Comparison of ENCODE assay signal across 1 cellular context in the genomic region with DNA sequence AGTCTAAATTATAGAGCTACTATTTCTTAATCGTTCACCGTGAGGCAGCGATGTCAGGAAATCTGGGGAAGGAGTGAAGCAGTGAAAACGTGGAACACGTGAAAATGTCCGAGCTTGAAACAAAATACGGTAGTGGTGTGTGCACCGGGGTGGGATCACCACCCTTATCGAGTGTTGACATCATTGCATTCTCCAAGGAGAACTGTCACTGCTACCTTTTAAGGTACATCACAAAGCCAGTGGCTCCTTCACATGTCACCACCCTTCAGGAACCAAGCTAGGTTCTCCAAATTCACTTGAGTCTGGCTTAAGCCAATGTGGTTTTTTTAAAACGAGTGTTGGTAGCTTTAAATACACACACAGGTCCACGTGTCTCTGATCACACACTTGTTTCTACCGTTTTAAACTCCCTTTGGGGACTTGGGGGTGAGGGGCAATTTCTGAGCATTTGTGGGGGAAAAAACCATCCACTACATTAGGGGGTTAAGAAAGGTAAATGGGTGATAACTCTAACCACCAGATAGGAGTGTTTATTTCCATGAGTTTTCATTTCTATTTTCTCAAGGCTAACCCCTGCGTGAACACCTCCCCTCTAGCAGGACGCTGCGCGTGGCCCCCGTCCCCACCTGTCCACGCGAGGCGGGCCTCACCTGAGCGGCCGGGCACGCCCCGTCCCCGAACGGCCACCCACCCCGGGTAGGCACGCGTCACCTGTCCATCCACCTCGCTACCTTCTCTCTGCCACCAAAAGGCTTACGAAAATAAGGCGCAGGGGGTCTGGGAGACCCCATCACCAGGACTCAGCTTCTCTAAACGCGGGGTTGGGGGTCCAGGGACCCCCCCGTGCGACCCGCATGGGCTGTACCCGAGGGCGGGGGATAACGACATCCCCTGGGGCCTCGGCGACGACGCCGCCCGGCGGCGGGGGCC.
TF ChIP-seq lines count a peak whose summit lies in the region.

No MANE protein-coding gene starts in this region.

TF ChIP-seq in K562, 482 proteins besides CTCF, POLR2A, EP300 and RAD21 (continued from another document and continues in another):
- TF ChIP-seq, protein P1, sequence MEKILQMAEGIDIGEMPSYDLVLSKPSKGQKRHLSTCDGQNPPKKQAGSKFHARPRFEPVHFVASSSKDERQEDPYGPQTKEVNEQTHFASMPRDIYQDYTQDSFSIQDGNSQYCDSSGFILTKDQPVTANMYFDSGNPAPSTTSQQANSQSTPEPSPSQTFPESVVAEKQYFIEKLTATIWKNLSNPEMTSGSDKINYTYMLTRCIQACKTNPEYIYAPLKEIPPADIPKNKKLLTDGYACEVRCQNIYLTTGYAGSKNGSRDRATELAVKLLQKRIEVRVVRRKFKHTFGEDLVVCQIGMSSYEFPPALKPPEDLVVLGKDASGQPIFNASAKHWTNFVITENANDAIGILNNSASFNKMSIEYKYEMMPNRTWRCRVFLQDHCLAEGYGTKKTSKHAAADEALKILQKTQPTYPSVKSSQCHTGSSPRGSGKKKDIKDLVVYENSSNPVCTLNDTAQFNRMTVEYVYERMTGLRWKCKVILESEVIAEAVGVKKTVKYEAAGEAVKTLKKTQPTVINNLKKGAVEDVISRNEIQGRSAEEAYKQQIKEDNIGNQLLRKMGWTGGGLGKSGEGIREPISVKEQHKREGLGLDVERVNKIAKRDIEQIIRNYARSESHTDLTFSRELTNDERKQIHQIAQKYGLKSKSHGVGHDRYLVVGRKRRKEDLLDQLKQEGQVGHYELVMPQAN (IDR thresholded peaks at IDR 0.05; ENCODE audit: borderline replicate concordance): peak; percentile 70
- TF ChIP-seq MTA2 (IDR thresholded peaks at IDR 0.05; ENCODE audit: low read depth) (no peak), ZBTB17 (CRISPR knock-in tag; IDR thresholded peaks at IDR 0.05) (no peak), KDM2B (CRISPR knock-in tag; IDR thresholded peaks at IDR 0.05) (no peak), EHMT2 (IDR thresholded peaks at IDR 0.05) (no peak), MAZ (CRISPR knock-in tag; conservative IDR thresholded peaks at IDR 0.05 in 1 of 2, IDR thresholded peaks at IDR 0.05 in 1 of 2) (peak in 1 of 2 experiments; percentile 34; a peak in 2 of 4 replicates), HNRNPLL (IDR thresholded peaks at IDR 0.05; ENCODE audit: low read depth, low read length, poor library complexity, severe bottlenecking) (no peak), ZNF384 (IDR thresholded peaks at IDR 0.05; ENCODE audit: low read depth, low read length) (0 out of 2 replicates have a peak, but pooled peaks have one; percentile 7), ZNF12 (CRISPR knock-in tag; IDR thresholded peaks at IDR 0.05) (no peak), BDP1 (IDR thresholded peaks at IDR 0.05; ENCODE audit: insufficient read depth, insufficient read length) (no peak), PYGO2 (tag; IDR thresholded peaks at IDR 0.05) (no peak), SIX5 (IDR thresholded peaks at IDR 0.05; ENCODE audit: borderline replicate concordance in 1 of 2, insufficient read depth in 1 of 2, low read depth in 1 of 2, low read length in 2 of 2) (no peak), FOXK2 (conservative IDR thresholded peaks at IDR 0.05 in 1 of 2, IDR thresholded peaks at IDR 0.05 in 1 of 2; ENCODE audit: low read depth in 2 of 2) (peak in 1 of 2 experiments; percentile 69; a peak in 3 of 4 replicates), CC2D1A (IDR thresholded peaks at IDR 0.05) (no peak), ZNF121 (CRISPR knock-in tag; conservative IDR thresholded peaks at IDR 0.05) (no peak), EP400 (IDR thresholded peaks at IDR 0.05) (peak; percentile 75), RBFOX2 (IDR thresholded peaks at IDR 0.05; ENCODE audit: low read depth, low read length) (peak; percentile 79), POLR3G (IDR thresholded peaks at IDR 0.05; ENCODE audit: extremely low read depth, insufficient read length, insufficient replicate concordance) (no peak), MAFK (IDR thresholded peaks at IDR 0.05; ENCODE audit: low read length) (no peak), MYC (IDR thresholded peaks at IDR 0.05; ENCODE audit: low read depth, low read length) (peak; percentile 47), MYC (CRISPR knock-in tag; IDR thresholded peaks at IDR 0.05; ENCODE audit: borderline replicate concordance, low read depth) (no peak), SRF (CRISPR knock-in tag; IDR thresholded peaks at IDR 0.05) (peak in 1 of 2 experiments; percentile 80; a peak in 2 of 4 replicates), CREB1 (IDR thresholded peaks at IDR 0.05) (no peak), CREB1 (CRISPR knock-in tag; IDR thresholded peaks at IDR 0.05) (no peak), MECOM (CRISPR knock-in tag; IDR thresholded peaks at IDR 0.05) (no peak), ZNF184 (CRISPR knock-in tag; IDR thresholded peaks at IDR 0.05) (no peak), TBP (optimal IDR thresholded peaks at IDR 0.05; ENCODE audit: low read depth, low read length) (peak; percentile 44), RB1 (IDR thresholded peaks at IDR 0.05; ENCODE audit: low read depth) (no peak), SRSF7 (optimal IDR thresholded peaks at IDR 0.05; ENCODE audit: low read depth, low read length) (no peak), SAFB2 (IDR thresholded peaks at IDR 0.05; ENCODE audit: borderline replicate concordance, low read depth, low read length, severe bottlenecking) (no peak)
- TF ChIP-seq, protein P2, sequence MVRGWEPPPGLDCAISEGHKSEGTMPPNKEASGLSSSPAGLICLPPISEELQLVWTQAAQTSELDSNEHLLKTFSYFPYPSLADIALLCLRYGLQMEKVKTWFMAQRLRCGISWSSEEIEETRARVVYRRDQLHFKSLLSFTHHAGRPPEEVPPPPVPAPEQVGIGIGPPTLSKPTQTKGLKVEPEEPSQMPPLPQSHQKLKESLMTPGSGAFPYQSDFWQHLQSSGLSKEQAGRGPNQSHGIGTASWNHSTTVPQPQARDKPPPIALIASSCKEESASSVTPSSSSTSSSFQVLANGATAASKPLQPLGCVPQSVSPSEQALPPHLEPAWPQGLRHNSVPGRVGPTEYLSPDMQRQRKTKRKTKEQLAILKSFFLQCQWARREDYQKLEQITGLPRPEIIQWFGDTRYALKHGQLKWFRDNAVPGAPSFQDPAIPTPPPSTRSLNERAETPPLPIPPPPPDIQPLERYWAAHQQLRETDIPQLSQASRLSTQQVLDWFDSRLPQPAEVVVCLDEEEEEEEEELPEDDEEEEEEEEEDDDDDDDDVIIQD (CRISPR knock-in tag; IDR thresholded peaks at IDR 0.05): no peak
- TF ChIP-seq, protein P3, sequence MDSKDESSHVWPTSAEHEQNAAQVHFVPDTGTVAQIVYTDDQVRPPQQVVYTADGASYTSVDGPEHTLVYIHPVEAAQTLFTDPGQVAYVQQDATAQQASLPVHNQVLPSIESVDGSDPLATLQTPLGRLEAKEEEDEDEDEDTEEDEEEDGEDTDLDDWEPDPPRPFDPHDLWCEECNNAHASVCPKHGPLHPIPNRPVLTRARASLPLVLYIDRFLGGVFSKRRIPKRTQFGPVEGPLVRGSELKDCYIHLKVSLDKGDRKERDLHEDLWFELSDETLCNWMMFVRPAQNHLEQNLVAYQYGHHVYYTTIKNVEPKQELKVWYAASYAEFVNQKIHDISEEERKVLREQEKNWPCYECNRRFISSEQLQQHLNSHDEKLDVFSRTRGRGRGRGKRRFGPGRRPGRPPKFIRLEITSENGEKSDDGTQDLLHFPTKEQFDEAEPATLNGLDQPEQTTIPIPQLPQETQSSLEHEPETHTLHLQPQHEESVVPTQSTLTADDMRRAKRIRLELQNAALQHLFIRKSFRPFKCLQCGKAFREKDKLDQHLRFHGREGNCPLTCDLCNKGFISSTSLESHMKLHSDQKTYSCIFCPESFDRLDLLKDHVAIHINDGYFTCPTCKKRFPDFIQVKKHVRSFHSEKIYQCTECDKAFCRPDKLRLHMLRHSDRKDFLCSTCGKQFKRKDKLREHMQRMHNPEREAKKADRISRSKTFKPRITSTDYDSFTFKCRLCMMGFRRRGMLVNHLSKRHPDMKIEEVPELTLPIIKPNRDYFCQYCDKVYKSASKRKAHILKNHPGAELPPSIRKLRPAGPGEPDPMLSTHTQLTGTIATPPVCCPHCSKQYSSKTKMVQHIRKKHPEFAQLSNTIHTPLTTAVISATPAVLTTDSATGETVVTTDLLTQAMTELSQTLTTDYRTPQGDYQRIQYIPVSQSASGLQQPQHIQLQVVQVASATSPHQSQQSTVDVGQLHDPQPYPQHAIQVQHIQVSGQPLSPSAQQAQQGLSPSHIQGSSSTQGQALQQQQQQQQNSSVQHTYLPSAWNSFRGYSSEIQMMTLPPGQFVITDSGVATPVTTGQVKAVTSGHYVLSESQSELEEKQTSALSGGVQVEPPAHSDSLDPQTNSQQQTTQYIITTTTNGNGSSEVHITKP (IDR thresholded peaks at IDR 0.05; ENCODE audit: partially characterized antibody): peak; percentile 75
- TF ChIP-seq, protein P4, sequence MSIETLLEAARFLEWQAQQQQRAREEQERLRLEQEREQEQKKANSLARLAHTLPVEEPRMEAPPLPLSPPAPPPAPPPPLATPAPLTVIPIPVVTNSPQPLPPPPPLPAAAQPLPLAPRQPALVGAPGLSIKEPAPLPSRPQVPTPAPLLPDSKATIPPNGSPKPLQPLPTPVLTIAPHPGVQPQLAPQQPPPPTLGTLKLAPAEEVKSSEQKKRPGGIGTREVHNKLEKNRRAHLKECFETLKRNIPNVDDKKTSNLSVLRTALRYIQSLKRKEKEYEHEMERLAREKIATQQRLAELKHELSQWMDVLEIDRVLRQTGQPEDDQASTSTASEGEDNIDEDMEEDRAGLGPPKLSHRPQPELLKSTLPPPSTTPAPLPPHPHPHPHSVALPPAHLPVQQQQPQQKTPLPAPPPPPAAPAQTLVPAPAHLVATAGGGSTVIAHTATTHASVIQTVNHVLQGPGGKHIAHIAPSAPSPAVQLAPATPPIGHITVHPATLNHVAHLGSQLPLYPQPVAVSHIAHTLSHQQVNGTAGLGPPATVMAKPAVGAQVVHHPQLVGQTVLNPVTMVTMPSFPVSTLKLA (conservative IDR thresholded peaks at IDR 0.05): peak; percentile 90 to 94
- TF ChIP-seq, protein P5, sequence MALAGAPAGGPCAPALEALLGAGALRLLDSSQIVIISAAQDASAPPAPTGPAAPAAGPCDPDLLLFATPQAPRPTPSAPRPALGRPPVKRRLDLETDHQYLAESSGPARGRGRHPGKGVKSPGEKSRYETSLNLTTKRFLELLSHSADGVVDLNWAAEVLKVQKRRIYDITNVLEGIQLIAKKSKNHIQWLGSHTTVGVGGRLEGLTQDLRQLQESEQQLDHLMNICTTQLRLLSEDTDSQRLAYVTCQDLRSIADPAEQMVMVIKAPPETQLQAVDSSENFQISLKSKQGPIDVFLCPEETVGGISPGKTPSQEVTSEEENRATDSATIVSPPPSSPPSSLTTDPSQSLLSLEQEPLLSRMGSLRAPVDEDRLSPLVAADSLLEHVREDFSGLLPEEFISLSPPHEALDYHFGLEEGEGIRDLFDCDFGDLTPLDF (CRISPR knock-in tag; IDR thresholded peaks at IDR 0.05): no peak
- TF ChIP-seq, protein P6, sequence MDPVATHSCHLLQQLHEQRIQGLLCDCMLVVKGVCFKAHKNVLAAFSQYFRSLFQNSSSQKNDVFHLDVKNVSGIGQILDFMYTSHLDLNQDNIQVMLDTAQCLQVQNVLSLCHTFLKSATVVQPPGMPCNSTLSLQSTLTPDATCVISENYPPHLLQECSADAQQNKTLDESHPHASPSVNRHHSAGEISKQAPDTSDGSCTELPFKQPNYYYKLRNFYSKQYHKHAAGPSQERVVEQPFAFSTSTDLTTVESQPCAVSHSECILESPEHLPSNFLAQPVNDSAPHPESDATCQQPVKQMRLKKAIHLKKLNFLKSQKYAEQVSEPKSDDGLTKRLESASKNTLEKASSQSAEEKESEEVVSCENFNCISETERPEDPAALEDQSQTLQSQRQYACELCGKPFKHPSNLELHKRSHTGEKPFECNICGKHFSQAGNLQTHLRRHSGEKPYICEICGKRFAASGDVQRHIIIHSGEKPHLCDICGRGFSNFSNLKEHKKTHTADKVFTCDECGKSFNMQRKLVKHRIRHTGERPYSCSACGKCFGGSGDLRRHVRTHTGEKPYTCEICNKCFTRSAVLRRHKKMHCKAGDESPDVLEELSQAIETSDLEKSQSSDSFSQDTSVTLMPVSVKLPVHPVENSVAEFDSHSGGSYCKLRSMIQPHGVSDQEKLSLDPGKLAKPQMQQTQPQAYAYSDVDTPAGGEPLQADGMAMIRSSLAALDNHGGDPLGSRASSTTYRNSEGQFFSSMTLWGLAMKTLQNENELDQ (CRISPR knock-in tag; IDR thresholded peaks at IDR 0.05; ENCODE audit: borderline replicate concordance): no peak
- TF ChIP-seq, protein P7, sequence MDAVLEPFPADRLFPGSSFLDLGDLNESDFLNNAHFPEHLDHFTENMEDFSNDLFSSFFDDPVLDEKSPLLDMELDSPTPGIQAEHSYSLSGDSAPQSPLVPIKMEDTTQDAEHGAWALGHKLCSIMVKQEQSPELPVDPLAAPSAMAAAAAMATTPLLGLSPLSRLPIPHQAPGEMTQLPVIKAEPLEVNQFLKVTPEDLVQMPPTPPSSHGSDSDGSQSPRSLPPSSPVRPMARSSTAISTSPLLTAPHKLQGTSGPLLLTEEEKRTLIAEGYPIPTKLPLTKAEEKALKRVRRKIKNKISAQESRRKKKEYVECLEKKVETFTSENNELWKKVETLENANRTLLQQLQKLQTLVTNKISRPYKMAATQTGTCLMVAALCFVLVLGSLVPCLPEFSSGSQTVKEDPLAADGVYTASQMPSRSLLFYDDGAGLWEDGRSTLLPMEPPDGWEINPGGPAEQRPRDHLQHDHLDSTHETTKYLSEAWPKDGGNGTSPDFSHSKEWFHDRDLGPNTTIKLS (IDR thresholded peaks at IDR 0.05; ENCODE audit: borderline replicate concordance, low read depth): peak; percentile 62; the same call in 1 of the 2 replicates
- TF ChIP-seq, protein P8, sequence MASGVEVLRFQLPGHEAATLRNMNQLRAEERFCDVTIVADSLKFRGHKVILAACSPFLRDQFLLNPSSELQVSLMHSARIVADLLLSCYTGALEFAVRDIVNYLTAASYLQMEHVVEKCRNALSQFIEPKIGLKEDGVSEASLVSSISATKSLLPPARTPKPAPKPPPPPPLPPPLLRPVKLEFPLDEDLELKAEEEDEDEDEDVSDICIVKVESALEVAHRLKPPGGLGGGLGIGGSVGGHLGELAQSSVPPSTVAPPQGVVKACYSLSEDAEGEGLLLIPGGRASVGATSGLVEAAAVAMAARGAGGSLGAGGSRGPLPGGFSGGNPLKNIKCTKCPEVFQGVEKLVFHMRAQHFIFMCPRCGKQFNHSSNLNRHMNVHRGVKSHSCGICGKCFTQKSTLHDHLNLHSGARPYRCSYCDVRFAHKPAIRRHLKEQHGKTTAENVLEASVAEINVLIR (CRISPR knock-in tag; IDR thresholded peaks at IDR 0.05): no peak
- TF ChIP-seq, protein P9, sequence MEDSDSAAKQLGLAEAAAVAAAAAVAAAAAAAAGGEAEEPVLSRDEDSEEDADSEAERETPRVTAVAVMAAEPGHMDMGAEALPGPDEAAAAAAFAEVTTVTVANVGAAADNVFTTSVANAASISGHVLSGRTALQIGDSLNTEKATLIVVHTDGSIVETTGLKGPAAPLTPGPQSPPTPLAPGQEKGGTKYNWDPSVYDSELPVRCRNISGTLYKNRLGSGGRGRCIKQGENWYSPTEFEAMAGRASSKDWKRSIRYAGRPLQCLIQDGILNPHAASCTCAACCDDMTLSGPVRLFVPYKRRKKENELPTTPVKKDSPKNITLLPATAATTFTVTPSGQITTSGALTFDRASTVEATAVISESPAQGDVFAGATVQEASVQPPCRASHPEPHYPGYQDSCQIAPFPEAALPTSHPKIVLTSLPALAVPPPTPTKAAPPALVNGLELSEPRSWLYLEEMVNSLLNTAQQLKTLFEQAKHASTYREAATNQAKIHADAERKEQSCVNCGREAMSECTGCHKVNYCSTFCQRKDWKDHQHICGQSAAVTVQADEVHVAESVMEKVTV (CRISPR knock-in tag; IDR thresholded peaks at IDR 0.05): no peak
